ENCODE assay signal across 19 cellular contexts in genomic region chr13:86882107-86882506, GRCh38.
"Had no signal": no experiment of that assay in that cellular context is flagged by ENCODE, and none has a peak within 500 bp of the region (broad histone marks: within the 10 kb centered on the region; RNA-seq: fewer than 3 reads in every experiment).

No MANE protein-coding gene starts in this region.

- H3K9me3 Mint-ChIP-seq: nephron progenitor cell, type B pancreatic cell had no signal

- H3K36me3 Mint-ChIP-seq: type B pancreatic cell had no signal

- ATAC-seq: activated CD4-positive, alpha-beta T cell treated with anti-CD3 and anti-CD28 coated beads for 36 hours; activated naive CD4-positive, alpha-beta T cell treated with anti-CD3 and anti-CD28 coated beads, Interleukin-2, amount 50 U/mL, for 72 hours; gastroesophageal sphincter had no signal

- H3K4me1 Mint-ChIP-seq: activated CD4-positive, alpha-beta T cell treated with anti-CD3 and anti-CD28 coated beads for 36 hours; nephron progenitor cell had no signal

- H3K4me3 ChIP-seq: adrenal gland, breast epithelium, coronary artery, esophagus muscularis mucosa, gastroesophageal sphincter, heart left ventricle, lung, prostate gland, right atrium auricular region, stomach had no signal

- DNase-seq: activated CD4-positive, alpha-beta T cell treated with anti-CD3 and anti-CD28 coated beads for 36 hours; activated CD4-positive, alpha-beta T cell treated with anti-CD3 and anti-CD28 coated beads, Interleukin-2, amount 50 U/mL, for 48 hours; activated gamma-delta T cell treated with Interleukin-2 at 50 U/mL for 16 hours; adrenal gland; heart left ventricle; midbrain; nephron progenitor cell; stimulated activated CD4-positive, alpha-beta T cell treated with anti-CD3 and anti-CD28 coated beads, Interleukin-4, amount 100 ng/mL, for 1 hour; stomach; T-helper 2 cell had no signal

- H3K27me3 ChIP-seq: adrenal gland, breast epithelium, esophagus muscularis mucosa, gastroesophageal sphincter, heart left ventricle, right atrium auricular region, stomach had no signal

- H3K4me1 ChIP-seq: adrenal gland, breast epithelium, esophagus muscularis mucosa, gastroesophageal sphincter, heart left ventricle, prostate gland, right atrium auricular region, stomach had no signal

- H3K27ac ChIP-seq: adrenal gland, breast epithelium, coronary artery, esophagus muscularis mucosa, gastroesophageal sphincter, heart left ventricle, prostate gland, right atrium auricular region, stomach had no signal

- H3K9me3 ChIP-seq: adrenal gland, breast epithelium, esophagus muscularis mucosa, gastroesophageal sphincter, heart left ventricle, prostate gland, right atrium auricular region, stomach had no signal

- H3K27me3 Mint-ChIP-seq: activated CD4-positive, alpha-beta T cell treated with anti-CD3 and anti-CD28 coated beads for 36 hours; type B pancreatic cell had no signal

- H3K4me3 Mint-ChIP-seq: activated CD4-positive, alpha-beta T cell treated with anti-CD3 and anti-CD28 coated beads for 36 hours; nephron progenitor cell; type B pancreatic cell had no signal

- H3K27ac Mint-ChIP-seq: activated CD4-positive, alpha-beta T cell treated with anti-CD3 and anti-CD28 coated beads for 36 hours; activated naive CD4-positive, alpha-beta T cell treated with anti-CD3 and anti-CD28 coated beads, Interleukin-2, amount 50 U/mL, for 72 hours; nephron progenitor cell; type B pancreatic cell had no signal

- H3K36me3 ChIP-seq: adrenal gland, breast epithelium, esophagus muscularis mucosa, gastroesophageal sphincter, heart left ventricle, prostate gland, right atrium auricular region, stomach had no signal
